10 cellular contexts compared by ENCODE assay signal in the genomic region with DNA sequence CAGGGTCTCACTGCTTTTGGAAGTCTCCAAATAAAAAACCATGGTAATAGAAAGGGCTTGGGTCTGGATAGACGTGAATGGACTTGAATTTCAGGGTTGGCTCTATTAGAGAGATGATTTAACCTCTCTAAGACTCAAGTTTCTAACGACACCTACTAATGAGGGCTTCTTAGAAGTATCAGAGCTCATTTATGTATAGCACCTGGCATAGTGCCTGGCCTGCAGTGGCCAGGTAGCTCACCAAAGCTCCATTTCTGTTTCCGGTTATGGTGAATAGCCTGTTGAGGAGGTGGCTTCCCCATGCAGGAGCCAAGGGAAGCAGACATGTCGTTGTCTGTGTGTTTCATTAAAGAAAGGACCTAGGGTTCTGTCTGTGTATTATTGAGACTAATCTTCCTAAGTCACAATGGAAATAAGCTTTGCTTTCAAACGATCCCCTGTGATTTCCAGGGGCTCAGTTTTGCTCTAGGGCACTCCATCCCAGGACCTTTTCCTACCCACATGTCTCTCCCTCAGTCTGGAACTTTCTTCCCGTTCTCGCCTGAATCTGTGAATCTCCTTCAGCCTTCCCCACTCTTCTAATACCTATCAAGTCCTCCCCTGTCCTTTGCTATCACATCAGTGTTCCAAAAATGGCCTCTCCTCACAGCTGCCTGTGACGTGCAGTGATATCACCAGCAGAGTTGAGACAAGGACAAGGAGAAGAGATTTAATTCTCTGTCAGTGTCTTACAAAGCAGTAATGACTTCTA.
DNase-seq lines count a peak whose midpoint lies in the region; ATAC-seq, FAIRE-seq and TF ChIP-seq lines count a peak whose summit lies in the region.
"Had no signal": no experiment of that assay in that cellular context is flagged by ENCODE, and none has a peak within 500 bp of the region (broad histone marks: within the 10 kb centered on the region; RNA-seq: fewer than 3 reads in every experiment).

No MANE protein-coding gene starts in this region.

- H3K27me3 Mint-ChIP-seq in activated CD4-positive, alpha-beta T cell treated with anti-CD3 and anti-CD28 coated beads for 36 hours, result no peaks in the 10 kb centered on the region
- H3K27me3 Mint-ChIP-seq in astrocyte (ENCODE audit: low read depth, unreplicated experiment) (no peaks in the 10 kb centered on the region), type B pancreatic cell (no peaks in the 10 kb centered on the region)

- no peak for ATAC-seq in activated CD4-positive, alpha-beta T cell treated with anti-CD3 and anti-CD28 coated beads for 36 hours
- ATAC-seq in HG03039 (IDR thresholded peaks at IDR 0.05; ENCODE audit: unreplicated experiment), result no peak

- no peaks in the 10 kb centered on the region for H3K27me3 ChIP-seq in astrocyte (ENCODE audit: insufficient read depth, low read length)
- H3K27me3 ChIP-seq in mucosa of rectum (ENCODE audit: control insufficient read depth in 2 of 2, insufficient read depth in 2 of 2, low read length in 2 of 2), result no peaks in the 10 kb centered on the region
- no peaks in the 10 kb centered on the region for H3K27me3 ChIP-seq in osteoblast (ENCODE audit: insufficient read depth, low read length)

- no peaks in the 10 kb centered on the region for H3K9me3 ChIP-seq in astrocyte (ENCODE audit: insufficient read depth, low read depth, low read length)
- no peaks in the 10 kb centered on the region for H3K9me3 ChIP-seq in mucosa of rectum (ENCODE audit: control insufficient read depth in 2 of 2, low read length in 2 of 2)
- H3K9me3 ChIP-seq in osteoblast (ENCODE audit: low read depth, low read length), result no peaks in the 10 kb centered on the region

- H3K4me1 ChIP-seq in astrocyte (ENCODE audit: insufficient read depth, low read length) (peaks cover 30% of the 10 kb centered on the region), mucosa of rectum (ENCODE audit: control insufficient read depth in 2 of 2, insufficient read depth in 2 of 2, low read length in 2 of 2) (peaks cover 28 to 30% of the 10 kb centered on the region in 2 donors), osteoblast (ENCODE audit: insufficient read depth, low read length) (peaks cover 28% of the 10 kb centered on the region)

- no peak overlapping the region for H3K4me3 Mint-ChIP-seq in activated CD4-positive, alpha-beta T cell treated with anti-CD3 and anti-CD28 coated beads for 36 hours
- H3K4me3 Mint-ChIP-seq in astrocyte (ENCODE audit: unreplicated experiment) (no peak overlapping the region), type B pancreatic cell (no peak overlapping the region)

- POLR2A ChIA-PET in activated CD4-positive, alpha-beta T cell treated with anti-CD3 and anti-CD28 coated beads for 36 hours (lab: Charles Lee), result interaction anchor here (0.6 to 1.1 kb wide), 5 partner anchors 21 to 253 kb away, joined by 3 to 5 read pairs (median 4); no protein-coding TSS in a partner anchor

- no peak for DNase-seq in activated CD4-positive, alpha-beta T cell treated with anti-CD3 and anti-CD28 coated beads for 36 hours
- no peak for DNase-seq in activated CD4-positive, alpha-beta T cell treated with anti-CD3 and anti-CD28 coated beads, Interleukin-2, amount 50 U/mL, for 48 hours
- DNase-seq in astrocyte (ENCODE audit: low read depth) (no peak), type B pancreatic cell (ENCODE audit: extremely low spot score, unreplicated experiment) (no peak), posterior cingulate gyrus (no peak), osteoblast (ENCODE audit: insufficient read length, low spot score, missing footprints) (no peak)
- DNase-seq: NCI-H524 treated with DMSO at 0.1 percent for 48 hours, occipital lobe had no signal

- TF ChIP-seq CTCF in astrocyte (IDR thresholded peaks at IDR 0.05; ENCODE audit: insufficient read depth, low read depth, low read length) (no peak), type B pancreatic cell (conservative IDR thresholded peaks at IDR 0.05) (no peak), osteoblast (IDR thresholded peaks at IDR 0.05; ENCODE audit: extremely low read depth, low read depth, low read length) (no peak)

- H3K4me1 Mint-ChIP-seq in activated CD4-positive, alpha-beta T cell treated with anti-CD3 and anti-CD28 coated beads for 36 hours, result peaks cover 45% of the 10 kb centered on the region
- peaks cover 53% of the 10 kb centered on the region for H3K4me1 Mint-ChIP-seq in astrocyte (ENCODE audit: low read depth, unreplicated experiment)
- H3K4me1 Mint-ChIP-seq in type B pancreatic cell (ENCODE audit: unreplicated experiment), result peaks cover 14% of the 10 kb centered on the region

- H3K9me3 Mint-ChIP-seq in activated CD4-positive, alpha-beta T cell treated with anti-CD3 and anti-CD28 coated beads for 36 hours (ENCODE audit: low read depth), result no peaks in the 10 kb centered on the region
- H3K9me3 Mint-ChIP-seq in astrocyte (ENCODE audit: unreplicated experiment) (no peaks in the 10 kb centered on the region), type B pancreatic cell (no peaks in the 10 kb centered on the region)

- H3K27ac ChIP-seq in astrocyte (ENCODE audit: low read depth, low read length) (peak overlapping the region; percentile 55), mucosa of rectum (ENCODE audit: low read depth in 2 of 2, low read length in 2 of 2) (peak overlapping the region; percentile 75 to 82), osteoblast (ENCODE audit: low read depth, low read length) (no peak overlapping the region)

- peaks cover 11% of the 10 kb centered on the region for H3K36me3 ChIP-seq in astrocyte (ENCODE audit: insufficient read depth, low read length)
- peaks cover 17 to 18% of the 10 kb centered on the region in 2 donors for H3K36me3 ChIP-seq in mucosa of rectum (ENCODE audit: control insufficient read depth in 2 of 2, insufficient read depth in 2 of 2, low read length in 2 of 2)
- H3K36me3 ChIP-seq in osteoblast (ENCODE audit: insufficient read depth, low read length), result peaks cover 9% of the 10 kb centered on the region

- no peak overlapping the region for H3K4me2 ChIP-seq in astrocyte (ENCODE audit: low read length)
- H3K4me2 ChIP-seq in osteoblast (ENCODE audit: insufficient read depth, low read length), result no peak overlapping the region

- no peak overlapping the region for H2AFZ ChIP-seq in astrocyte (ENCODE audit: low read depth, low read length)
- no peak overlapping the region for H2AFZ ChIP-seq in osteoblast (ENCODE audit: low read length)

- peak overlapping the region; percentile 59 for H3K27ac Mint-ChIP-seq in activated CD4-positive, alpha-beta T cell treated with anti-CD3 and anti-CD28 coated beads for 36 hours
- peak overlapping the region; percentile 67 for H3K27ac Mint-ChIP-seq in astrocyte (ENCODE audit: unreplicated experiment)
- H3K27ac Mint-ChIP-seq in type B pancreatic cell, result peak overlapping the region; percentile 2

- intact Hi-C loops in activated CD4-positive, alpha-beta T cell treated with anti-CD3 and anti-CD28 coated beads for 36 hours (cut with DNase I, micrococcal nuclease), result no loop called here
- intact Hi-C loops in posterior cingulate gyrus (cut with DNase I), result no loop called here

- CTCF ChIA-PET in activated CD4-positive, alpha-beta T cell treated with anti-CD3 and anti-CD28 coated beads for 36 hours (lab: Charles Lee), result interaction anchor here (0.6 to 1.5 kb wide), 7 partner anchors 14 to 1033 kb away, joined by 3 to 9 read pairs (median 3); no protein-coding TSS in a partner anchor

- H3K9ac ChIP-seq in astrocyte (ENCODE audit: low read length), result peak overlapping the region; percentile 2
- peak overlapping the region in 1 of 2 donors; percentile 39 for H3K9ac ChIP-seq in mucosa of rectum (ENCODE audit: low read depth in 1 of 2, low read length in 2 of 2)

- H3K79me2 ChIP-seq in astrocyte (ENCODE audit: insufficient read depth, low read length) (peaks cover 33% of the 10 kb centered on the region), osteoblast (ENCODE audit: insufficient read depth, low read length) (peaks cover 17% of the 10 kb centered on the region)

- no peak for FAIRE-seq in astrocyte (lab: Jason Lieb, UNC)

- no peak overlapping the region for H3K4me3 ChIP-seq in astrocyte (ENCODE audit: insufficient read depth, low read depth, low read length)
- no peak overlapping the region for H3K4me3 ChIP-seq in mucosa of rectum (ENCODE audit: low read length in 2 of 2)
- H3K4me3 ChIP-seq in osteoblast (ENCODE audit: insufficient read depth, low read length), result no peak overlapping the region

- peaks cover 46% of the 10 kb centered on the region for H3K36me3 Mint-ChIP-seq in activated CD4-positive, alpha-beta T cell treated with anti-CD3 and anti-CD28 coated beads for 36 hours (ENCODE audit: low read depth)
- H3K36me3 Mint-ChIP-seq in astrocyte (ENCODE audit: low read depth, unreplicated experiment) (peaks cover 1% of the 10 kb centered on the region), type B pancreatic cell (peaks cover 44% of the 10 kb centered on the region)

- H4K20me1 ChIP-seq in astrocyte (ENCODE audit: insufficient read depth, low read length), result peaks cover 1% of the 10 kb centered on the region
- no peaks in the 10 kb centered on the region for H4K20me1 ChIP-seq in osteoblast (ENCODE audit: insufficient read depth, low read length)

Comparison
In these comparisons a context has a peak if more than half of its experiments do, and no peak if none do; other contexts are left out.
1. H3K27ac Mint-ChIP-seq: peak in every context shown above with its lines; median percentile 67 in astrocyte; 59 in activated CD4-positive, alpha-beta T cell treated with anti-CD3 and anti-CD28 coated beads for 36 hours; 2 in type B pancreatic cell.